Comparison of ENCODE assay signal across 9 cellular contexts in genomic region chr1:196400478-196401453, GRCh38.
DNase-seq lines count a peak whose midpoint lies in the region; ATAC-seq and TF ChIP-seq lines count a peak whose summit lies in the region.
"Had no signal": no experiment of that assay in that cellular context is flagged by ENCODE, and none has a peak within 500 bp of the region (broad histone marks: within the 10 kb centered on the region; RNA-seq: fewer than 3 reads in every experiment).

No MANE protein-coding gene starts in this region.

- 61 to 84% methylated on average over 7 of the region's 7 CpGs for WGBS in heart right ventricle, 2 donors

- H3K27me3 ChIP-seq in HCT116 (ENCODE audit: insufficient read depth, low read length) (no peaks in the 10 kb centered on the region), heart right ventricle (no peaks in the 10 kb centered on the region)
- H3K27me3 ChIP-seq: Peyer's patch had no signal

- H3K9me2 ChIP-seq in HCT116 (ENCODE audit: insufficient read depth): no peaks in the 10 kb centered on the region

- TF ChIP-seq CTCF in HCT116 (IDR thresholded peaks at IDR 0.05 in 2 of 3, conservative IDR thresholded peaks at IDR 0.05 in 1 of 3; ENCODE audit: borderline replicate concordance in 1 of 3, insufficient read depth in 1 of 3, low read depth in 2 of 3, low read length in 2 of 3): no peak
- TF ChIP-seq CTCF in heart right ventricle (IDR thresholded peaks at IDR 0.05): no peak
- no peak for TF ChIP-seq CTCF in activated CD8-positive, alpha-beta T cell treated with anti-CD3 and anti-CD28 coated beads for 36 hours (IDR thresholded peaks at IDR 0.05)

- POLR2A ChIA-PET in HCT116 (lab: Charles Lee): no interaction called here
- POLR2A ChIA-PET in activated CD8-positive, alpha-beta T cell treated with anti-CD3 and anti-CD28 coated beads for 36 hours (lab: Charles Lee): no interaction called here

- H3K27ac ChIP-seq in HCT116 (ENCODE audit: low read depth, low read length) (no peak overlapping the region), heart right ventricle (peak overlapping the region in 4 of 10 donors; percentile 4 to 57 (median 50))

- no peak for TF ChIP-seq RAD21 in HCT116 (IDR thresholded peaks at IDR 0.05; ENCODE audit: low read depth)

- no peak overlapping the region for H3K9ac ChIP-seq in HCT116 (ENCODE audit: low read length)

- intact Hi-C loops in HCT116 (cut with micrococcal nuclease) (no loop called here), heart right ventricle (cut with DNase I) (no loop called here)
- intact Hi-C loops in activated CD8-positive, alpha-beta T cell treated with anti-CD3 and anti-CD28 coated beads for 36 hours (cut with micrococcal nuclease): no loop called here

- DNase-seq in HCT116 (ENCODE audit: low read depth, low spot score) (no peak), UCSD-AML1 (lab: John Stamatoyannopoulos, UW; ENCODE audit: unreplicated experiment) (peak; percentile 0), heart right ventricle (peak in 1 of 2 donors; percentile 58), skeletal muscle cell (ENCODE audit: low read depth) (peak; percentile 82)
- DNase-seq in effector CD4-positive, alpha-beta T cell: no peak
- no peak for DNase-seq in activated CD8-positive, alpha-beta T cell treated with anti-CD3 and anti-CD28 coated beads for 36 hours

- no peaks in the 10 kb centered on the region for H3K79me2 ChIP-seq in HCT116 (ENCODE audit: insufficient read depth, low read length)

- H2AFZ ChIP-seq in HCT116 (ENCODE audit: low read depth, low read length, poor library complexity, severe bottlenecking): peak overlapping the region; percentile 15

- no peak overlapping the region for H3K27ac Mint-ChIP-seq in activated CD8-positive, alpha-beta T cell treated with anti-CD3 and anti-CD28 coated beads for 36 hours

- H3K4me1 ChIP-seq in HCT116 (ENCODE audit: control insufficient read depth in 1 of 2, insufficient read depth in 2 of 2, low read length in 2 of 2) (no peaks in the 10 kb centered on the region), heart right ventricle (peaks cover 0 to 7% (median 0%) of the 10 kb centered on the region in 9 donors)
- H3K4me1 ChIP-seq: Peyer's patch had no signal

- BruUV-seq in HCT116 (replicated peaks; lab: Mats Ljungman, UMichigan): no TSS peak

- H3K4me3 Mint-ChIP-seq in activated CD8-positive, alpha-beta T cell treated with anti-CD3 and anti-CD28 coated beads for 36 hours: no peak overlapping the region

- H3K4me2 ChIP-seq in HCT116 (ENCODE audit: low read length): no peak overlapping the region

- ATAC-seq in HCT116: no peak
- ATAC-seq in heart right ventricle: peak in 7 of 8 donors; percentile 65 to 90 (median 84)
- ATAC-seq in HG03045 (IDR thresholded peaks at IDR 0.05; ENCODE audit: unreplicated experiment): no peak
- no peak for ATAC-seq in HG03039 (IDR thresholded peaks at IDR 0.05; ENCODE audit: unreplicated experiment)
- ATAC-seq in activated CD8-positive, alpha-beta T cell treated with anti-CD3 and anti-CD28 coated beads for 36 hours: no peak

- H4K20me1 ChIP-seq in HCT116 (ENCODE audit: insufficient read depth): no peaks in the 10 kb centered on the region

- H3K4me3 ChIP-seq in HCT116 (replicated peaks in 1 of 2; ENCODE audit: low read depth in 1 of 2, low read length in 2 of 2): no peak overlapping the region
- no peak overlapping the region for H3K4me3 ChIP-seq in heart right ventricle
- no peak overlapping the region for H3K4me3 ChIP-seq in skeletal muscle cell (ENCODE audit: low read depth, low read length)
- H3K4me3 ChIP-seq: Peyer's patch had no signal

- H3K9me3 ChIP-seq in HCT116 (ENCODE audit: control insufficient read depth in 1 of 2, insufficient read depth in 1 of 2, low read depth in 1 of 2, low read length in 2 of 2) (no peaks in the 10 kb centered on the region), heart right ventricle (no peaks in the 10 kb centered on the region)
- H3K9me3 ChIP-seq: Peyer's patch had no signal

- CTCF ChIA-PET in HCT116 (lab: Charles Lee): no interaction called here
- CTCF ChIA-PET in activated CD8-positive, alpha-beta T cell treated with anti-CD3 and anti-CD28 coated beads for 36 hours (lab: Charles Lee): no interaction called here

- RAD21 ChIA-PET in HCT116 (lab: Charles Lee; ENCODE audit: low non-redundant PET in 1 of 2, low total read pairs in 2 of 2, uncharacterized antibody in 2 of 2, unreplicated experiment in 2 of 2): no interaction called here

- H3K4me1 Mint-ChIP-seq in activated CD8-positive, alpha-beta T cell treated with anti-CD3 and anti-CD28 coated beads for 36 hours (ENCODE audit: low read depth): no peaks in the 10 kb centered on the region

- no peaks in the 10 kb centered on the region for H3K36me3 Mint-ChIP-seq in activated CD8-positive, alpha-beta T cell treated with anti-CD3 and anti-CD28 coated beads for 36 hours (ENCODE audit: low read depth)

- peaks cover 2% of the 10 kb centered on the region for H3K9me3 Mint-ChIP-seq in activated CD8-positive, alpha-beta T cell treated with anti-CD3 and anti-CD28 coated beads for 36 hours

- H3K27me3 Mint-ChIP-seq in activated CD8-positive, alpha-beta T cell treated with anti-CD3 and anti-CD28 coated beads for 36 hours: no peaks in the 10 kb centered on the region

- no peak for TF ChIP-seq POLR2A in HCT116 (IDR thresholded peaks at IDR 0.05; ENCODE audit: borderline replicate concordance, extremely low read depth, insufficient read depth, insufficient read length)

- no peaks in the 10 kb centered on the region for H3K36me3 ChIP-seq in HCT116 (ENCODE audit: control insufficient read depth in 1 of 2, insufficient read depth in 2 of 2, low read length in 2 of 2)
- H3K36me3 ChIP-seq in heart right ventricle: no peaks in the 10 kb centered on the region
- H3K36me3 ChIP-seq: Peyer's patch had no signal

TF ChIP-seq in HCT116, 20 proteins besides CTCF, POLR2A, EP300 and RAD21:
- TF ChIP-seq EGR1 (IDR thresholded peaks at IDR 0.05; ENCODE audit: low read depth) (no peak), CBX3 (IDR thresholded peaks at IDR 0.05; ENCODE audit: low read depth) (no peak), ZNF274 (IDR thresholded peaks at IDR 0.05; ENCODE audit: low read depth, low read length) (no peak), ATF3 (IDR thresholded peaks at IDR 0.05) (no peak), EZH2phosphoT487 (IDR thresholded peaks at IDR 0.05; ENCODE audit: borderline replicate concordance) (no peak), SIN3A (IDR thresholded peaks at IDR 0.05; ENCODE audit: low read depth) (no peak), REST (IDR thresholded peaks at IDR 0.05; ENCODE audit: low read depth) (no peak), ELF1 (IDR thresholded peaks at IDR 0.05; ENCODE audit: borderline replicate concordance, low read depth) (no peak), TCF7L2 (IDR thresholded peaks at IDR 0.05; ENCODE audit: borderline replicate concordance, extremely low read depth, insufficient read depth, insufficient read length) (no peak), EZH2 (IDR thresholded peaks at IDR 0.05) (no peak), ZBTB33 (IDR thresholded peaks at IDR 0.05; ENCODE audit: extremely low read depth, insufficient replicate concordance, low read length) (no peak), CEBPB (IDR thresholded peaks at IDR 0.05; ENCODE audit: low read depth) (no peak), YY1 (IDR thresholded peaks at IDR 0.05; ENCODE audit: extremely low read depth, insufficient replicate concordance, low read depth, low read length) (no peak), MAX (IDR thresholded peaks at IDR 0.05) (no peak)

Comparison
In these comparisons a context has a peak if more than half of its experiments do, and no peak if none do; other contexts are left out.
1. ATAC-seq: peak in heart right ventricle (7 of 8); none in HCT116 (single experiment), HG03045 (single experiment), HG03039 (single experiment) and activated CD8-positive, alpha-beta T cell treated with anti-CD3 and anti-CD28 coated beads for 36 hours (single experiment).
2. DNase-seq: peak in UCSD-AML1 (single experiment) and skeletal muscle cell (single experiment); none in HCT116 (single experiment), effector CD4-positive, alpha-beta T cell (single experiment) and activated CD8-positive, alpha-beta T cell treated with anti-CD3 and anti-CD28 coated beads for 36 hours (single experiment).